8 cellular contexts compared by ENCODE assay signal in genomic region chr2:238158807-238159539, GRCh38. TPM values are rescaled to one million over a fixed set of nuclear protein-coding genes. Genes with fewer than 3 reads are reported as not detected.
DNase-seq lines count a peak whose midpoint lies in the region; TF ChIP-seq lines count a peak whose summit lies in the region.

Gene ERFE, plus strand, starts transcription at chr2:238158970. Its CDS starts 38 bp downstream, at chr2:238159008.

- H3K4me1 ChIP-seq in HUES48 (ENCODE audit: control insufficient read depth, insufficient read depth, low read length), result peaks cover 10% of the 10 kb centered on the region
- H3K4me1 ChIP-seq in liver (ENCODE audit: control insufficient read depth in 4 of 4, insufficient read depth in 4 of 4, low read length in 3 of 4), result peaks cover 0 to 14% (median 7%) of the 10 kb centered on the region in 4 donors

- H3K4me3 ChIP-seq in GM12864 (ENCODE audit: low read depth, low read length) (peak within 1 kb of the TSS; percentile 19; the same call in 1 of the 2 replicates), HUES48 (ENCODE audit: low read depth, low read length) (peak within 1 kb of the TSS; percentile 68), liver (ENCODE audit: low read depth in 1 of 3, low read length in 3 of 3) (peak within 1 kb of the TSS in 1 of 3 donors; percentile 54)

- no peak for TF ChIP-seq RAD21 in liver (IDR thresholded peaks at IDR 0.05)

- TF ChIP-seq CTCF in GM12864 (IDR thresholded peaks at IDR 0.05; ENCODE audit: low read depth, low read length, missing control alignments) (peak; percentile 27), liver (IDR thresholded peaks at IDR 0.05; ENCODE audit: low read depth, low read length, missing input control) (peak; percentile 12)

- DNase-seq in GM12864 (ENCODE audit: low read depth) (no peak), T1000 (lab: John Stamatoyannopoulos, UW) (peak; percentile 30), NCI-H446 treated with DMSO at 0.1 percent for 48 hours (lab: John Stamatoyannopoulos, UW) (no peak), cortex of kidney (lab: John Stamatoyannopoulos, UW) (no peak)
- peak; percentile 29 for DNase-seq in central memory CD4-positive, alpha-beta T cell
- DNase-seq in stimulated activated CD8-positive, alpha-beta memory T cell treated with anti-CD3 and anti-CD28 coated beads, Interleukin-15, amount 100 ng/mL, for 24 hours (ENCODE audit: low read depth), result peak; percentile 21

- H3K9ac ChIP-seq in HUES48 (ENCODE audit: low read depth, low read length) (no peak within 1 kb of the TSS), liver (ENCODE audit: low read depth in 1 of 2, low read length in 2 of 2) (no peak within 1 kb of the TSS)

- H3K27me3 ChIP-seq in HUES48 (ENCODE audit: control insufficient read depth, insufficient read depth, low read length), result peaks cover 53% of the 10 kb centered on the region
- H3K27me3 ChIP-seq in liver (ENCODE audit: control insufficient read depth in 4 of 4, insufficient read depth in 4 of 4, low read length in 3 of 4), result no peaks in the 10 kb centered on the region

- no peaks in the 10 kb centered on the region for H3K36me3 ChIP-seq in HUES48 (ENCODE audit: control insufficient read depth, insufficient read depth, low read length)
- no peaks in the 10 kb centered on the region for H3K36me3 ChIP-seq in liver (ENCODE audit: control insufficient read depth in 4 of 4, insufficient read depth in 3 of 4, low read depth in 1 of 4, low read length in 3 of 4)

- no peaks in the 10 kb centered on the region for H3K9me3 ChIP-seq in HUES48 (ENCODE audit: control insufficient read depth, insufficient read depth, low read length)
- no peaks in the 10 kb centered on the region for H3K9me3 ChIP-seq in liver (ENCODE audit: control insufficient read depth in 4 of 4, low read length in 3 of 4)

- H3K27ac ChIP-seq in HUES48 (ENCODE audit: low read depth, low read length) (no peak within 1 kb of the TSS), liver (ENCODE audit: low read depth in 1 of 2, low read length in 2 of 2) (no peak within 1 kb of the TSS)

- 1% methylated on average over 92 of the region's 94 CpGs for WGBS in liver

TF ChIP-seq in liver, 16 proteins besides CTCF, POLR2A, EP300 and RAD21:
- TF ChIP-seq FOXA1 (IDR thresholded peaks at IDR 0.05) (no peak), GABPA (IDR thresholded peaks at IDR 0.05 in 1 of 2, conservative IDR thresholded peaks at IDR 0.05 in 1 of 2) (no peak), JUND (IDR thresholded peaks at IDR 0.05) (no peak), TAF1 (conservative IDR thresholded peaks at IDR 0.05) (no peak), ZBTB33 (IDR thresholded peaks at IDR 0.05) (no peak), MAX (IDR thresholded peaks at IDR 0.05) (no peak), REST (IDR thresholded peaks at IDR 0.05) (no peak), RXRA (IDR thresholded peaks at IDR 0.05) (no peak), HNF4A (conservative IDR thresholded peaks at IDR 0.05) (no peak)
TF ChIP-seq in liver: peak in this region for 0.

RNA-seq across cellular contexts. Expression of gene ERFE, which starts in this region (rescaled TPM):
- 10 to 100 TPM in 1 of 2 donors, not detected in 1; 14.0 TPM for total RNA-seq in liver
- under 1 TPM in 1 of 2 donors, not detected in 1; 0.17 TPM for polyA plus RNA-seq in liver

Comparison
In these comparisons a context has a peak if more than half of its experiments do, and no peak if none do; other contexts are left out.
1. DNase-seq: peak in T1000 (single experiment), central memory CD4-positive, alpha-beta T cell (single experiment) and stimulated activated CD8-positive, alpha-beta memory T cell treated with anti-CD3 and anti-CD28 coated beads, Interleukin-15, amount 100 ng/mL, for 24 hours (single experiment); none in GM12864 (single experiment), NCI-H446 treated with DMSO at 0.1 percent for 48 hours (single experiment) and cortex of kidney (single experiment).